In the genomic region with DNA sequence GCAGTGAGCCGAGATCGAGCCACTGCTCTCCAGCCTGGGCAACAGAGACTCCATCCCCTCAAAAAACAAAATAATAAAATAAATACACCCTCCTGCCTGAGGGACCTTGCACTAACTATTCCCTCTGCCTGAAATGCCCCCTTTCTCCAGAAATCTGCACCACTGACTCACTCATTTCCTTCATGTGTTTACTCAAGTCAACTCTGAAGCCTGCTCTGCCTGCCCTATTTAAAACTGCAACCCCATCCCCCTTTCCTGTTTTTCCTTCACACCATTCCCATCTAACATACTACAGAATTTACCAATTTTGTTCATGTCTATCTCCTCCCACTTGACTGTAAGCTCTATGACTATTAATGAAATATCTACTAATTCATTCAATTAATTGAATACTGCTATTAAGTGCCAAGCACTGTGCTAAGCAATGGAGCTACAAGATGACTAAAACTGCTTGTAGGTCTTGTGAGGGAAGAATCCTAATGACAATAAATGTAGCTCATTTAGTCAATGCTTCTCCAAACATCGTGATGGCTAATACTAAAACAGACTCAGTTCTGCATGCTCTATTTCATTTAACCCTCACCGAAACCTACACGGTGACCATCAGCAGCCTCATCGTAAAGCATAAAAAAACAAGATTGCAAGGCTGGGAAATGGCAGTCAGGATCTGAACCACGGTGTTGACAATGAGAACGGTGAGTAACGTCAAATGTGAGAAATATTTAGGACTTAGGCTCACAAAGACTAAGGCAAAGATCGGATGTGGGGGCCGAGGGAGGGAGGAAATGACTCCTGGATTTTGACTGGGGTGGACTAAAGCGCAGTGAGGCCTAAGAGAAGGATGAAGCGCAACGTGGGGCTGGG, we compare ENCODE assay signal across 8 cellular contexts. TPM values are rescaled to one million over a fixed set of nuclear protein-coding genes. Genes with fewer than 3 reads are reported as not detected.
DNase-seq lines count a peak whose midpoint lies in the region; ATAC-seq and TF ChIP-seq lines count a peak whose summit lies in the region.

No MANE protein-coding gene starts in this region.

- H4K20me1 ChIP-seq in DOHH2 (ENCODE audit: control insufficient read depth, insufficient read depth, low read depth, low read length): peaks cover 6% of the 10 kb centered on the region; the same call in 1 of the 2 replicates

- no peaks in the 10 kb centered on the region for H3K9me3 ChIP-seq in DOHH2 (ENCODE audit: control insufficient read depth, insufficient read depth, low read length)
- no peaks in the 10 kb centered on the region for H3K9me3 ChIP-seq in iPS-20b (ENCODE audit: insufficient read depth, low read depth, low read length)

- H3K4me3 ChIP-seq in DOHH2 (ENCODE audit: low read length): peak overlapping the region; percentile 85
- peak overlapping the region; percentile 81 for H3K4me3 ChIP-seq in iPS-20b (ENCODE audit: low read length)

- H3K9me3 Mint-ChIP-seq in activated naive CD8-positive, alpha-beta T cell treated with anti-CD3 and anti-CD28 coated beads for 36 hours: no peaks in the 10 kb centered on the region
- no peaks in the 10 kb centered on the region for H3K9me3 Mint-ChIP-seq in stimulated activated naive CD8-positive, alpha-beta T cell treated with anti-CD3 and anti-CD28 coated beads, Interleukin-15, amount 100 ng/mL, for 72 hours

- peak; percentile 55 for ATAC-seq in stimulated activated naive CD8-positive, alpha-beta T cell treated with anti-CD3 and anti-CD28 coated beads, Interleukin-15, amount 100 ng/mL, for 72 hours
- no peak for ATAC-seq in GM18517 (IDR thresholded peaks at IDR 0.05; ENCODE audit: unreplicated experiment)

- peaks cover 26% of the 10 kb centered on the region for H3K4me1 Mint-ChIP-seq in activated naive CD8-positive, alpha-beta T cell treated with anti-CD3 and anti-CD28 coated beads for 36 hours
- peaks cover 39% of the 10 kb centered on the region for H3K4me1 Mint-ChIP-seq in stimulated activated naive CD8-positive, alpha-beta T cell treated with anti-CD3 and anti-CD28 coated beads, Interleukin-15, amount 100 ng/mL, for 72 hours

- peak overlapping the region; percentile 94 for H3K4me2 ChIP-seq in DOHH2 (ENCODE audit: low read length)

- no peak for TF ChIP-seq CTCF in DOHH2 (IDR thresholded peaks at IDR 0.05; ENCODE audit: low read depth, low read length, poor library complexity, severe bottlenecking)

- H3F3A ChIP-seq in DOHH2 (ENCODE audit: control insufficient read depth, insufficient read depth): peaks cover 14% of the 10 kb centered on the region

- H3K27ac ChIP-seq in DOHH2 (ENCODE audit: low read depth, low read length): peak overlapping the region; percentile 77
- H3K27ac ChIP-seq in iPS-20b (ENCODE audit: low read length): peak overlapping the region; percentile 55

- no peaks in the 10 kb centered on the region for H3K36me3 Mint-ChIP-seq in activated naive CD8-positive, alpha-beta T cell treated with anti-CD3 and anti-CD28 coated beads for 36 hours

- peak overlapping the region; percentile 90 for H3K4me3 Mint-ChIP-seq in activated naive CD8-positive, alpha-beta T cell treated with anti-CD3 and anti-CD28 coated beads for 36 hours
- H3K4me3 Mint-ChIP-seq in stimulated activated naive CD8-positive, alpha-beta T cell treated with anti-CD3 and anti-CD28 coated beads, Interleukin-15, amount 100 ng/mL, for 72 hours: peak overlapping the region; percentile 86 to 98

- peak overlapping the region; percentile 84 for H3K27ac Mint-ChIP-seq in activated naive CD8-positive, alpha-beta T cell treated with anti-CD3 and anti-CD28 coated beads for 36 hours
- H3K27ac Mint-ChIP-seq in stimulated activated naive CD8-positive, alpha-beta T cell treated with anti-CD3 and anti-CD28 coated beads, Interleukin-15, amount 100 ng/mL, for 72 hours: peak overlapping the region; percentile 86 to 95

- H3K36me3 ChIP-seq in DOHH2 (ENCODE audit: control insufficient read depth, low read length) (peaks cover 21% of the 10 kb centered on the region), iPS-20b (ENCODE audit: insufficient read depth, low read depth, low read length) (peaks cover 22% of the 10 kb centered on the region)

- in situ Hi-C loops in KBM-7 (cut with MboI; ENCODE audit: low pct_unique_long_range_greater_than_20kb, low sequenced_read_pairs): no loop called here

- DNase-seq in KBM-7 (peak; percentile 23), HuH-7.5 (ENCODE audit: low spot score) (no peak)
- no peak for DNase-seq in activated naive CD8-positive, alpha-beta T cell treated with anti-CD3 and anti-CD28 coated beads for 36 hours
- DNase-seq in stimulated activated naive CD8-positive, alpha-beta T cell treated with anti-CD3 and anti-CD28 coated beads, Interleukin-15, amount 100 ng/mL, for 72 hours: no peak
- DNase-seq in effector CD8-positive, alpha-beta T cell (lab: John Stamatoyannopoulos, UW): no peak

- no peaks in the 10 kb centered on the region for H3K27me3 Mint-ChIP-seq in activated naive CD8-positive, alpha-beta T cell treated with anti-CD3 and anti-CD28 coated beads for 36 hours
- H3K27me3 Mint-ChIP-seq in stimulated activated naive CD8-positive, alpha-beta T cell treated with anti-CD3 and anti-CD28 coated beads, Interleukin-15, amount 100 ng/mL, for 72 hours: no peaks in the 10 kb centered on the region

- 0 out of 2 replicates have a peak, but pooled peaks cover 4% of the 10 kb centered on the region for H3K27me3 ChIP-seq in DOHH2 (ENCODE audit: control insufficient read depth, low read length)
- H3K27me3 ChIP-seq in iPS-20b (ENCODE audit: insufficient read depth, low read length): no peaks in the 10 kb centered on the region

- peaks cover 21% of the 10 kb centered on the region for H3K79me2 ChIP-seq in DOHH2 (ENCODE audit: control insufficient read depth, low read length)

- peaks cover 21% of the 10 kb centered on the region for H3K4me1 ChIP-seq in DOHH2 (ENCODE audit: control insufficient read depth, low read length)
- H3K4me1 ChIP-seq in iPS-20b (ENCODE audit: insufficient read depth, low read length): peaks cover 17% of the 10 kb centered on the region

- H3K9ac ChIP-seq in iPS-20b (ENCODE audit: low read depth, low read length): peak overlapping the region; percentile 85; the same call in 1 of the 2 replicates

- H3K9me2 ChIP-seq in DOHH2 (replicated peaks; ENCODE audit: control insufficient read depth, low read length): no peaks in the 10 kb centered on the region

RNA-seq across cellular contexts. Expression of a gene that starts 0.7 kb away (rescaled TPM):
- 10 to 100 TPM; 24.0 to 25.2 TPM for total RNA-seq in activated naive CD8-positive, alpha-beta T cell treated with anti-CD3 and anti-CD28 coated beads for 36 hours

RNA-seq across cellular contexts. Expression of a gene that starts 35.9 kb away (rescaled TPM):
- total RNA-seq in activated naive CD8-positive, alpha-beta T cell treated with anti-CD3 and anti-CD28 coated beads for 36 hours: 10 to 100 TPM; 85.3 to 88.3 TPM

RNA-seq across cellular contexts. Expression of a gene that starts 58.3 kb away (rescaled TPM):
- total RNA-seq in activated naive CD8-positive, alpha-beta T cell treated with anti-CD3 and anti-CD28 coated beads for 36 hours: 100 to 1,000 TPM; 221 to 222 TPM
